Comparison of ENCODE assay signal across 9 cellular contexts in the genomic region with DNA sequence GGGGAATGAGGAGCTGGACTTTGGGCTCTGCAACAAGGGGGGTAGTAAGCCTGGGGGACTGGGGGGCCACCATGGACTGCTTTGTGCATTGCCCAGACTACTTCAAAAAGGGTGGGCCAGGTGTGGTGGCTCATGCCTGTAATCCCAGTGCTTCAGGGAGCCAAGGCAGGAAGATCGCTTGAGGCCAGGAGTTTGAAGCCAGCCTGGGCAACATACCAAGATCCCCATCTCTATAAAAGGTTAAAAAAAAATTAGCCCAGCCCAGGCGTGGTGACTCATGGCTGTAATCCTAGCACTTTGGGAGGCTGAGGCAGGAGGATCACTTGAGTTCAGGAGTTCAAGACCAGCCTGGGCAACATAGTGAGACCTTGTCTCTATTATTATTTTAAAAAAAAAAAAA. TPM values are rescaled to one million over a fixed set of nuclear protein-coding genes. Genes with fewer than 3 reads are reported as not detected.
DNase-seq lines count a peak whose midpoint lies in the region; TF ChIP-seq lines count a peak whose summit lies in the region.
"Not testable (repeated sequence)": the region's sequence is repeated elsewhere in the genome, so short reads cannot be mapped to it uniquely, and the experiment has no call there.
"Had no signal": no experiment of that assay in that cellular context is flagged by ENCODE, and none has a peak within 500 bp of the region (broad histone marks: within the 10 kb centered on the region; RNA-seq: fewer than 3 reads in every experiment).

No MANE protein-coding gene starts in this region.

- H3K36me3 Mint-ChIP-seq in activated naive CD8-positive, alpha-beta T cell; endodermal cell (ENCODE audit: low read depth); nephron (ENCODE audit: low read depth): not testable (repeated sequence)

- peaks cover 30% of the 10 kb centered on the region for H3K4me1 Mint-ChIP-seq in activated naive CD8-positive, alpha-beta T cell (ENCODE audit: low read depth)
- H3K4me1 Mint-ChIP-seq in endodermal cell, nephron: not testable (repeated sequence)

- H3K36me3 ChIP-seq in BLaER1; endodermal cell (ENCODE audit: control insufficient read depth, insufficient read depth, low read length); stomach smooth muscle (ENCODE audit: control insufficient read depth in 2 of 2, insufficient read depth in 2 of 2, low read length in 2 of 2): not testable (repeated sequence)

- not testable (repeated sequence) for H3K27me3 ChIP-seq in BLaER1; HL-60 (ENCODE audit: insufficient read depth, poor library complexity, severe bottlenecking); endodermal cell (ENCODE audit: control insufficient read depth, insufficient read depth, low read length, poor library complexity, severe bottlenecking); stomach smooth muscle (ENCODE audit: control insufficient read depth in 1 of 2, insufficient read depth in 2 of 2, low read length in 2 of 2)

- H3K27me3 Mint-ChIP-seq in activated naive CD8-positive, alpha-beta T cell; endodermal cell (ENCODE audit: insufficient read depth); nephron (ENCODE audit: low read depth): not testable (repeated sequence)

- H3K4me3 Mint-ChIP-seq in activated naive CD8-positive, alpha-beta T cell, result peak overlapping the region; percentile 87
- H3K4me3 Mint-ChIP-seq in endodermal cell (peak overlapping the region; percentile 74), nephron (peak overlapping the region; percentile 81)

- not testable (repeated sequence) for H3K9me3 Mint-ChIP-seq in activated naive CD8-positive, alpha-beta T cell (ENCODE audit: low read depth); endodermal cell; nephron

- peak overlapping the region; percentile 91 for H3K27ac Mint-ChIP-seq in activated naive CD8-positive, alpha-beta T cell
- H3K27ac Mint-ChIP-seq in endodermal cell (peak overlapping the region; percentile 91), nephron (peak overlapping the region; percentile 51 to 88 (median 73))

- H3K9ac ChIP-seq in BLaER1 (peak overlapping the region; percentile 86; the same call in 1 of the 2 replicates), endodermal cell (ENCODE audit: extremely low read depth, low read length, poor library complexity, severe bottlenecking) (peak overlapping the region; percentile 83)
- not testable (repeated sequence) for H3K9ac ChIP-seq in stomach smooth muscle (ENCODE audit: low read length in 2 of 2)

- WGBS in endodermal cell (ENCODE audit: insufficient coverage in 1 of 2, insufficient read length in 1 of 2), 2 experiments, result 98 to 100% methylated on average over 1 to 2 of the region's 2 CpGs

- H3K4me3 ChIP-seq in BLaER1 (peak overlapping the region; percentile 74; the same call in 1 of the 2 replicates), HL-60 (replicated peaks; ENCODE audit: insufficient read depth, low read length) (peak overlapping the region; percentile 89), endodermal cell (ENCODE audit: low read length) (peak overlapping the region; percentile 92), iPS-18c (ENCODE audit: insufficient read depth, low read depth, low read length) (peak overlapping the region; percentile 76; the same call in 1 of the 2 replicates), stomach smooth muscle (ENCODE audit: low read length in 2 of 2) (peak overlapping the region in 1 of 2 donors; percentile 77)

- TF ChIP-seq CTCF in HL-60 (IDR thresholded peaks at IDR 0.05; ENCODE audit: insufficient read depth, low read length); RWPE1 (conservative IDR thresholded peaks at IDR 0.05; ENCODE audit: low read depth); endodermal cell (conservative IDR thresholded peaks at IDR 0.05); nephron (IDR thresholded peaks at IDR 0.05; ENCODE audit: unreplicated experiment in 3 of 3): not testable (repeated sequence)

- not testable (repeated sequence) for H4K20me1 ChIP-seq in BLaER1

- not testable (repeated sequence) for H3K9me3 ChIP-seq in BLaER1; endodermal cell (ENCODE audit: control insufficient read depth, low read length); iPS-18c (ENCODE audit: control insufficient read depth, insufficient read depth, low read length); stomach smooth muscle (ENCODE audit: control insufficient read depth in 2 of 2, low read length in 2 of 2)

- peak overlapping the region; percentile 97 for H3K4me2 ChIP-seq in BLaER1

- POLR2A ChIA-PET in RWPE1 (lab: Yijun Ruan, JAX; ENCODE audit: low non-redundant PET), result interaction anchor here (0.8 kb wide), 1 partner anchor 37 kb away, joined by 3 read pairs; a partner anchor contains a TSS

- H3K27ac ChIP-seq in BLaER1 (peak overlapping the region; percentile 95), RWPE1 (peak overlapping the region; percentile 96), stomach smooth muscle (ENCODE audit: low read length) (peak overlapping the region; percentile 90)
- not testable (repeated sequence) for H3K27ac ChIP-seq in HL-60 (replicated peaks); endodermal cell (ENCODE audit: low read depth, low read length)

- CTCF ChIA-PET in RWPE1 (lab: Yijun Ruan, JAX), result interaction anchor here (0.6 to 0.7 kb wide), 5 partner anchors 11 to 121 kb away, joined by 3 read pairs; no protein-coding TSS in a partner anchor

- DNase-seq in HL-60 (ENCODE audit: low read depth in 1 of 2, low spot score in 1 of 2); RWPE1 (ENCODE audit: low spot score); endodermal cell: not testable (repeated sequence)

- peaks cover 61% of the 10 kb centered on the region for H3K4me1 ChIP-seq in BLaER1
- H3K4me1 ChIP-seq in endodermal cell (ENCODE audit: control insufficient read depth, insufficient read depth, low read length), result not testable (repeated sequence)
- peaks cover 38% of the 10 kb centered on the region for H3K4me1 ChIP-seq in stomach smooth muscle (ENCODE audit: control insufficient read depth, insufficient read depth, low read length)

RNA-seq across cellular contexts. Expression of a gene that starts 3.5 kb away (rescaled TPM):
- total RNA-seq in endodermal cell, result 10 to 100 TPM; 67.4 to 87.8 TPM
- polyA plus RNA-seq in endodermal cell (2013, experiment 1 of 2), result 60.9 TPM
- 57.1 TPM for polyA plus RNA-seq in endodermal cell (2013, experiment 2 of 2)

RNA-seq across cellular contexts. Expression of a gene that starts 10.4 kb away (rescaled TPM):
- not detected for total RNA-seq in endodermal cell
- polyA plus RNA-seq in endodermal cell (2013, experiment 1 of 2), result not detected
- polyA plus RNA-seq in endodermal cell (2013, experiment 2 of 2), result not detected

RNA-seq across cellular contexts. Expression of a gene that starts 13.0 kb away (rescaled TPM):
- not detected for total RNA-seq in endodermal cell
- polyA plus RNA-seq in endodermal cell (2013, experiment 1 of 2), result not detected
- polyA plus RNA-seq in endodermal cell (2013, experiment 2 of 2), result not detected
- total RNA-seq: sciatic nerve had no signal

RNA-seq across cellular contexts. Expression of a gene that starts 17.3 kb away (rescaled TPM):
- 10 to 100 TPM; 27.6 to 33.8 TPM for total RNA-seq in endodermal cell
- 43.1 TPM for polyA plus RNA-seq in endodermal cell (2013, experiment 1 of 2)
- polyA plus RNA-seq in endodermal cell (2013, experiment 2 of 2), result 41.1 TPM

RNA-seq across cellular contexts. Expression of a gene that starts 22.3 kb away (rescaled TPM):
- total RNA-seq in endodermal cell, result 100 to 1,000 TPM; 112 to 131 TPM
- 69.5 TPM for polyA plus RNA-seq in endodermal cell (2013, experiment 1 of 2)
- 67.8 TPM for polyA plus RNA-seq in endodermal cell (2013, experiment 2 of 2)
